Comparison of ENCODE assay signal across 17 cellular contexts in the genomic region with DNA sequence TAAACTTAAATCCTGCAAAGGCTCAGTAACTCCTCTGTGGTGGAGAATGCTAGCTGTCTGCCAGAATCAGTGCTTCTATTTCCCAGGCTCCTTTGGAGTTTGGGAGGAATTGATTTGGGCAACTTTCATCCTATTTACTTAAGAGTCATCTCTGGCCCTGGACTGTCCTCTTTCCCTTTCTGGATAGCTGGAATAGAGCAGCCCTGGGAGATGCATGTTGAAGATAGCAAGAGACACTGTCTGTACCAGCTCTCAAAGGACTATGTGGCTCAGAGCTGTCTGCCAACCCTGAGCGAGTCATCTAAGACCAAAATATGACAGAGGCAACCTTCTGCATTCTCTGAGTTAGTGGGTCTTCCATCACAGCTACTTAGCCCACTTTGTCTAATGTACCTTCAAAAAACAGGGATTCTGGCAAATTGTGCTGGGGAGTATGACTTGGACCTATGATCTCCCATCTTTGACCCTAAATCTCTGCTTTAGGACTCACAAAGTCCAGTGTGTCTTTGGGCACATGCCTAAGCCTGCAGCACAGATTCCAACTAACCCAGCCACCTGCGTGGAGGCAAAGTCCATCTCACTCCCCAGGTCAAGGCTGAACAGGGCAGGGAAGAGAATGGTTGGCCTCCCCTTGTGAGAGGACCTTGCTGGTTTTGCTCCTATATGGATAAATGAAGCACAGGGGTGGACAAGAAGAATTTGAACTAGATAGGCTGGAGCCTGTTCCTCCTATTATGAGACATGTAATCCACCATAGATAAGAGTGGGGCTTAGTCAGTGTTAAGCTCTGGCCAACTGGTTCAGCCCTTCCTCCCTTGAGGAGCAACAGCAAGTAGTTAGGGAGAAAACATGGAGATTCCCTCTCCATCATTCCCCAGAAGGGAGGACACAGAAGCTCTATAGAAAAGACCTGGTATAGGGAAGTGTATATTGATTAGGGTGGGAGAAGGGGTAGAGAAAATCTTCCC.
A peak's percentile ranks its signal among the peaks of the same experiment; 100 is the strongest.
DNase-seq lines count a peak whose midpoint lies in the region; ATAC-seq, FAIRE-seq and TF ChIP-seq lines count a peak whose summit lies in the region.
"Had no signal": no experiment of that assay in that cellular context is flagged by ENCODE, and none has a peak within 500 bp of the region (broad histone marks: within the 10 kb centered on the region; RNA-seq: fewer than 3 reads in every experiment).

No MANE protein-coding gene starts in this region.

- dilution Hi-C loops in keratinocyte (cut with MboI; ENCODE audit: extremely low pct_ligation_motif_present, low sequenced_read_pairs) = no loop called here

- 51 to 79% (median 60%) methylated on average over 2 of the region's 2 CpGs for WGBS in small intestine, 3 donors

- peaks cover 15% of the 10 kb centered on the region for H3K27me3 Mint-ChIP-seq in activated CD4-positive, alpha-beta T cell treated with anti-CD3 and anti-CD28 coated beads, Interleukin-2, amount 10 ng/mL, durations not matched to agents 24 days and 14 days

- no peaks in the 10 kb centered on the region for H3K27me3 ChIP-seq in bronchial epithelial cell (ENCODE audit: control insufficient read depth, insufficient read depth, low read length)
- H3K27me3 ChIP-seq in keratinocyte (ENCODE audit: control insufficient read depth, extremely low read depth, insufficient read depth, low read length) = no peaks in the 10 kb centered on the region
- H3K27me3 ChIP-seq in small intestine (ENCODE audit: control insufficient read depth in 2 of 2, insufficient read depth in 2 of 2, low read length in 2 of 2) = no peaks in the 10 kb centered on the region
- H3K27me3 ChIP-seq: BLaER1 treated with 17β-estradiol and CSF1 and Interleukin-3, amounts not matched to agents 10 nM and 100 nM had no signal

- H3K9me1 ChIP-seq in keratinocyte (ENCODE audit: control insufficient read depth, extremely low read depth, insufficient read depth, low read length) = no peaks in the 10 kb centered on the region

- H3K79me2 ChIP-seq in keratinocyte (ENCODE audit: control insufficient read depth, insufficient read depth, low read length) = no peaks in the 10 kb centered on the region

- no peak for TF ChIP-seq CTCF in bronchial epithelial cell (IDR thresholded peaks at IDR 0.05; ENCODE audit: insufficient read depth, low read length, severe bottlenecking)
- TF ChIP-seq CTCF in keratinocyte (optimal IDR thresholded peaks at IDR 0.05 in 1 of 3, IDR thresholded peaks at IDR 0.05 in 1 of 3, conservative IDR thresholded peaks at IDR 0.05 in 1 of 3; ENCODE audit: extremely low read depth in 1 of 3, insufficient read depth in 2 of 3, low read length in 3 of 3) = no peak

- H3K4me1 ChIP-seq in keratinocyte (ENCODE audit: control insufficient read depth, extremely low read depth, insufficient read depth, low read length) (peaks cover 21% of the 10 kb centered on the region), small intestine (ENCODE audit: control insufficient read depth in 2 of 2, insufficient read depth in 1 of 2, low read depth in 1 of 2, low read length in 1 of 2) (peaks cover 0 to 4% of the 10 kb centered on the region in 2 donors)

- no peak overlapping the region for H3K27ac Mint-ChIP-seq in activated CD4-positive, alpha-beta T cell treated with anti-CD3 and anti-CD28 coated beads, Interleukin-2, amount 10 ng/mL, durations not matched to agents 24 days and 14 days
- H3K27ac Mint-ChIP-seq: HFFc6 had no signal

- peaks cover 8% of the 10 kb centered on the region for H3K9me3 Mint-ChIP-seq in activated CD4-positive, alpha-beta T cell treated with anti-CD3 and anti-CD28 coated beads, Interleukin-2, amount 10 ng/mL, durations not matched to agents 24 days and 14 days
- H3K9me3 Mint-ChIP-seq: HFFc6 had no signal

- DNase-seq in Right ventricle myocardium inferior (ENCODE audit: missing footprints) (no peak), cardiac septum (ENCODE audit: low spot score) (no peak), bronchial epithelial cell (ENCODE audit: low read depth) (peak; percentile 48), keratinocyte (ENCODE audit: low read depth, low spot score) (no peak), small intestine (peak; percentile 76), epidermal melanocyte (ENCODE audit: insufficient read length, low spot score) (no peak)
- DNase-seq in activated CD4-positive, alpha-beta T cell treated with anti-CD3 and anti-CD28 coated beads, Interleukin-2, amount 10 ng/mL, durations not matched to agents 24 days and 14 days = no peak
- DNase-seq: DMS 273 treated with DMSO at 0.1 percent for 48 hours, HFFc6, Karpas-422, NCI-H1417, NCI-H2029, NCI-H2171 treated with DMSO at 0.1 percent for 48 hours, NCI-H774 had no signal

- peak overlapping the region; percentile 51 for H3K9ac ChIP-seq in keratinocyte (ENCODE audit: control insufficient read depth, extremely low read depth, insufficient read depth, low read length)
- H3K9ac ChIP-seq: BLaER1 treated with 17β-estradiol and CSF1 and Interleukin-3, amounts not matched to agents 10 nM and 100 nM had no signal

- H3K4me3 Mint-ChIP-seq in activated CD4-positive, alpha-beta T cell treated with anti-CD3 and anti-CD28 coated beads, Interleukin-2, amount 10 ng/mL, durations not matched to agents 24 days and 14 days = no peak overlapping the region
- H3K4me3 Mint-ChIP-seq: HFFc6 had no signal

- H3K9me3 ChIP-seq in keratinocyte (ENCODE audit: control insufficient read depth, low read depth, low read length) (no peaks in the 10 kb centered on the region), small intestine (ENCODE audit: control insufficient read depth, low read depth) (no peaks in the 10 kb centered on the region)

- intact Hi-C loops in Right ventricle myocardium inferior (cut with DNase I) (no loop called here), cardiac septum (cut with DNase I) (loop anchor here (5.0 kb wide), 1 partner anchor 44 kb away; no protein-coding TSS in a partner anchor)
- intact Hi-C loops in activated CD4-positive, alpha-beta T cell treated with anti-CD3 and anti-CD28 coated beads, Interleukin-2, amount 10 ng/mL, durations not matched to agents 24 days and 14 days (cut with micrococcal nuclease) = no loop called here

- H3K27ac ChIP-seq in keratinocyte (ENCODE audit: control insufficient read depth, insufficient read depth, low read length) (peak overlapping the region; percentile 84), small intestine (ENCODE audit: low read depth in 1 of 2, low read length in 1 of 2) (no peak overlapping the region)
- H3K27ac ChIP-seq: BLaER1 treated with 17β-estradiol and CSF1 and Interleukin-3, amounts not matched to agents 10 nM and 100 nM had no signal

- no peaks in the 10 kb centered on the region for H4K20me1 ChIP-seq in keratinocyte (ENCODE audit: control insufficient read depth, extremely low read depth, insufficient read depth, low read length)
- H4K20me1 ChIP-seq: BLaER1 treated with 17β-estradiol and CSF1 and Interleukin-3, amounts not matched to agents 10 nM and 100 nM had no signal

- ATAC-seq in Right ventricle myocardium inferior (peak; percentile 23), GM21447 (IDR thresholded peaks at IDR 0.05; ENCODE audit: unreplicated experiment) (no peak)

- peak overlapping the region; percentile 57 for H3K4me2 ChIP-seq in keratinocyte (ENCODE audit: control insufficient read depth, extremely low read depth, insufficient read depth, low read depth, low read length)

- H3K4me1 Mint-ChIP-seq in activated CD4-positive, alpha-beta T cell treated with anti-CD3 and anti-CD28 coated beads, Interleukin-2, amount 10 ng/mL, durations not matched to agents 24 days and 14 days = no peaks in the 10 kb centered on the region

- H2AFZ ChIP-seq in keratinocyte (ENCODE audit: control insufficient read depth, low read length) = peak overlapping the region; percentile 12

- H3K36me3 Mint-ChIP-seq in activated CD4-positive, alpha-beta T cell treated with anti-CD3 and anti-CD28 coated beads, Interleukin-2, amount 10 ng/mL, durations not matched to agents 24 days and 14 days (ENCODE audit: low read depth) = peaks cover 2% of the 10 kb centered on the region

- FAIRE-seq in bronchial epithelial cell (lab: Jason Lieb, UNC) (no peak), keratinocyte (lab: Jason Lieb, UNC) (peak; percentile 87), small intestine (lab: Jason Lieb, UNC) (no peak)
- FAIRE-seq: RCC 7860 had no signal

- no peak overlapping the region for H3K4me3 ChIP-seq in bronchial epithelial cell (ENCODE audit: low read depth, low read length)
- no peak overlapping the region for H3K4me3 ChIP-seq in keratinocyte (ENCODE audit: control insufficient read depth in 2 of 3, extremely low read depth in 1 of 3, insufficient read depth in 2 of 3, low read depth in 1 of 3, low read length in 3 of 3)
- no peak overlapping the region for H3K4me3 ChIP-seq in small intestine (ENCODE audit: low read depth in 1 of 2, low read length in 2 of 2)
- H3K4me3 ChIP-seq: BLaER1 treated with 17β-estradiol and CSF1 and Interleukin-3, amounts not matched to agents 10 nM and 100 nM had no signal

- H3K36me3 ChIP-seq in bronchial epithelial cell (ENCODE audit: control insufficient read depth, insufficient read depth, low read length) (no peaks in the 10 kb centered on the region), keratinocyte (ENCODE audit: control insufficient read depth in 2 of 2, extremely low read depth in 1 of 2, insufficient read depth in 2 of 2, low read length in 2 of 2) (no peaks in the 10 kb centered on the region), small intestine (ENCODE audit: control insufficient read depth in 2 of 2, insufficient read depth in 2 of 2, low read length in 2 of 2) (no peaks in the 10 kb centered on the region)

Comparison
In these comparisons a context has a peak if more than half of its experiments do, and no peak if none do; other contexts are left out.
1. DNase-seq: peak in bronchial epithelial cell (single experiment) and small intestine (single experiment); none in Right ventricle myocardium inferior (single experiment), cardiac septum (single experiment), keratinocyte (single experiment), epidermal melanocyte (single experiment) and activated CD4-positive, alpha-beta T cell treated with anti-CD3 and anti-CD28 coated beads, Interleukin-2, amount 10 ng/mL, durations not matched to agents 24 days and 14 days (single experiment).